Comparison of ENCODE assay signal across 1 cellular context in genomic region chr7:150897502-150898474, GRCh38.
TF ChIP-seq lines count a peak whose summit lies in the region.

No MANE protein-coding gene starts in this region.

TF ChIP-seq in WTC11, 78 proteins besides CTCF, POLR2A, EP300 and RAD21:
- TF ChIP-seq, protein P1, sequence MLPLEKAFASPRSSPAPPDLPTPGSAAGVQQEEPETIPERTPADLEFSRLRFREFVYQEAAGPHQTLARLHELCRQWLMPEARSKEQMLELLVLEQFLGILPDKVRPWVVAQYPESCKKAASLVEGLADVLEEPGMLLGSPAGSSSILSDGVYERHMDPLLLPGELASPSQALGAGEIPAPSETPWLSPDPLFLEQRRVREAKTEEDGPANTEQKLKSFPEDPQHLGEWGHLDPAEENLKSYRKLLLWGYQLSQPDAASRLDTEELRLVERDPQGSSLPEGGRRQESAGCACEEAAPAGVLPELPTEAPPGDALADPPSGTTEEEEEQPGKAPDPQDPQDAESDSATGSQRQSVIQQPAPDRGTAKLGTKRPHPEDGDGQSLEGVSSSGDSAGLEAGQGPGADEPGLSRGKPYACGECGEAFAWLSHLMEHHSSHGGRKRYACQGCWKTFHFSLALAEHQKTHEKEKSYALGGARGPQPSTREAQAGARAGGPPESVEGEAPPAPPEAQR (CRISPR knock-in tag; IDR thresholded peaks at IDR 0.05): no peak
- TF ChIP-seq GRHL2 (CRISPR knock-in tag; IDR thresholded peaks at IDR 0.05; ENCODE audit: insufficient replicate concordance, severe bottlenecking) (no peak), FOXJ3 (CRISPR knock-in tag; IDR thresholded peaks at IDR 0.05; ENCODE audit: borderline replicate concordance) (no peak), RELA (CRISPR knock-in tag; IDR thresholded peaks at IDR 0.05; ENCODE audit: borderline replicate concordance) (no peak), TP53 (CRISPR knock-in tag; IDR thresholded peaks at IDR 0.05) (no peak), JUN (CRISPR knock-in tag; IDR thresholded peaks at IDR 0.05) (no peak), ZNF317 (CRISPR knock-in tag; IDR thresholded peaks at IDR 0.05; ENCODE audit: borderline replicate concordance, low read depth) (no peak), IRF1 (CRISPR knock-in tag; IDR thresholded peaks at IDR 0.05) (no peak)
TF ChIP-seq in WTC11: peak in this region for 0.
